Comparison of ENCODE assay signal across 29 cellular contexts in the genomic region with DNA sequence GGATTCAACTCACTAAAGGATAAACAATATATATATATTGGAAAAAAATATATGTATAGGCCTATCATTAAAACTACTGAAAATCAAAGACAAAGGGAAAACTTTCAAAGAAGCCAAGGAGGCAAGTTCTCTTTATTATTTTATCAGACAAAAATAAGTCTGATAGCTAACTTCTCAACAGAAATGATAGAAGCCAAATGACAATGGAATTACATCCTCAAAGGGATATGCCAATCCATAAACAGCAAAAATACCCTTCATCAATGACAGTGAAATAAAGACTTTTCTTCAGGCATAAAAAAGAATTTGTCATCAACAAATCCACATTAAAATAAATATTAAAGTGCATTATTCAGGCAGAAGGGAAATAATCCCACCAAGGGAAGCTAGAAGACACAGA.
"Had no signal": no experiment of that assay in that cellular context is flagged by ENCODE, and none has a peak within 500 bp of the region (broad histone marks: within the 10 kb centered on the region; RNA-seq: fewer than 3 reads in every experiment).

No MANE protein-coding gene starts in this region.

- FAIRE-seq: endometrium, endothelial cell of umbilical vein, frontal cortex had no signal

- DNase-seq: colonic mucosa; cortex of kidney; dermis blood vessel endothelial cell; dorsolateral prefrontal cortex; effector CD4-positive, alpha-beta T cell; effector CD8-positive, alpha-beta T cell; effector memory CD4-positive, alpha-beta T cell; effector memory CD8-positive, alpha-beta T cell; endodermal cell; erythroblast; esophagus squamous epithelium; foreskin fibroblast; foreskin keratinocyte; foreskin melanocyte; gastrocnemius medialis; glutamatergic neuron; head of caudate nucleus; heart left ventricle; heart right ventricle had no signal

- H3K27ac ChIP-seq: colonic mucosa, coronary artery, dorsolateral prefrontal cortex, epithelial cell of prostate, esophagus muscularis mucosa, esophagus squamous epithelium, foreskin keratinocyte, gastrocnemius medialis, gastroesophageal sphincter, heart left ventricle, heart right ventricle, hepatocyte had no signal

- H3K79me2 ChIP-seq: hepatocyte had no signal

- H2AFZ ChIP-seq: hepatocyte had no signal

- H3K4me1 ChIP-seq: colonic mucosa, esophagus muscularis mucosa, esophagus squamous epithelium, foreskin keratinocyte, gastrocnemius medialis, gastroesophageal sphincter, heart left ventricle, heart right ventricle had no signal

- H3K27me3 ChIP-seq: colonic mucosa, dorsolateral prefrontal cortex, esophagus muscularis mucosa, esophagus squamous epithelium, foreskin keratinocyte, gastrocnemius medialis, gastroesophageal sphincter, heart left ventricle, hepatocyte had no signal

- H3K27ac Mint-ChIP-seq: dendritic cell treated with granulocyte-macrophage colony-stimulating factor and Interleukin-4, amounts not matched to agents 40 ng/mL and 50 ng/mL, for 4 days; effector memory CD8-positive, alpha-beta T cell; endodermal cell had no signal

- H3K36me3 ChIP-seq: colonic mucosa, esophagus muscularis mucosa, esophagus squamous epithelium, gastrocnemius medialis, gastroesophageal sphincter, heart left ventricle, heart right ventricle had no signal

- H3K4me2 ChIP-seq: hepatocyte had no signal

- H3K4me3 Mint-ChIP-seq: dendritic cell treated with granulocyte-macrophage colony-stimulating factor and Interleukin-4, amounts not matched to agents 40 ng/mL and 50 ng/mL, for 4 days; effector memory CD8-positive, alpha-beta T cell; endodermal cell had no signal

- H3K4me3 ChIP-seq: colonic mucosa, coronary artery, dorsolateral prefrontal cortex, esophagus muscularis mucosa, esophagus squamous epithelium, gastrocnemius medialis, gastroesophageal sphincter, heart left ventricle, heart right ventricle, hepatocyte had no signal

- H3K9me3 Mint-ChIP-seq: effector memory CD8-positive, alpha-beta T cell had no signal

- H3K27me3 Mint-ChIP-seq: dendritic cell treated with granulocyte-macrophage colony-stimulating factor and Interleukin-4, amounts not matched to agents 40 ng/mL and 50 ng/mL, for 4 days had no signal

- H3K9me3 ChIP-seq: colonic mucosa, esophagus muscularis mucosa, esophagus squamous epithelium, gastrocnemius medialis had no signal

- ATAC-seq: effector memory CD8-positive, alpha-beta T cell; esophagus mucosa; foreskin keratinocyte; gastrocnemius medialis; gastroesophageal sphincter; heart left ventricle; heart right ventricle had no signal
